ENCODE assay signal across 14 cellular contexts in the genomic region with DNA sequence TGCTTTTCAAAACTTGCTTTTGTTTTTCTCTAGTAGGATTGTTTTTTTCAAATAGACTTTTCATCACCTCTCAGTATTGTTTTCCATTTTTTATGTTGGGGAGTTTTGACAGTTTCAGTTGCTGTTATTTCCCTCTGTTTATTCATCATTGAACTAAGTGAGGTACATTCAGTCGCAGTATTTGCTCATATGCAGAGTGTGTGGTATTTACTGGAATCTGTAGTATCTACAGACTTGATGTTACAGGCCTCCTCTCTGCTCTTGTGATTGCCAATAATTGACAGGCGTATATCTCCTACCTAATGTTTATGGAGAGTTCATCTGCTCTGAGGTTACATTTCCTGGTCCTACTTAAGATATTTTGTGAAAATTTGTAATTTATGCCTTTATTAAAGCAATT. TPM values are rescaled to one million over a fixed set of nuclear protein-coding genes. Genes with fewer than 3 reads are reported as not detected.
DNase-seq lines count a peak whose midpoint lies in the region; ATAC-seq, FAIRE-seq and TF ChIP-seq lines count a peak whose summit lies in the region.
"Had no signal": no experiment of that assay in that cellular context is flagged by ENCODE, and none has a peak within 500 bp of the region (broad histone marks: within the 10 kb centered on the region; RNA-seq: fewer than 3 reads in every experiment).

No MANE protein-coding gene starts in this region.

- peak; percentile 17 for DNase-seq in activated CD4-positive, alpha-beta T cell treated with anti-CD3 and anti-CD28 coated beads for 36 hours
- DNase-seq in activated CD4-positive, alpha-beta T cell treated with anti-CD3 and anti-CD28 coated beads for 48 hours = no peak
- DNase-seq in NCI-H128 (lab: John Stamatoyannopoulos, UW; ENCODE audit: unreplicated experiment) (no peak), AG20443 (ENCODE audit: low spot score) (no peak)
- DNase-seq: 8988T; activated CD4-positive, alpha-beta T cell treated with anti-CD3 and anti-CD28 coated beads, Interleukin-2, amount 50 U/mL, for 48 hours; effector memory CD4-positive, alpha-beta T cell; Karpas-422; NCI-H2029 treated with DMSO at 0.1 percent for 48 hours had no signal

- peak overlapping the region; percentile 92 for H3K27ac Mint-ChIP-seq in activated CD4-positive, alpha-beta T cell treated with anti-CD3 and anti-CD28 coated beads for 36 hours
- H3K27ac Mint-ChIP-seq: nephron had no signal

- intact Hi-C loops in activated CD4-positive, alpha-beta T cell treated with anti-CD3 and anti-CD28 coated beads for 36 hours (cut with DNase I, micrococcal nuclease) = loop anchor here (1.0 to 10.0 kb wide), 8 partner anchors 11 to 306 kb away; a partner anchor contains a TSS

- peaks cover 89% of the 10 kb centered on the region for H3K4me1 Mint-ChIP-seq in activated CD4-positive, alpha-beta T cell treated with anti-CD3 and anti-CD28 coated beads for 36 hours
- H3K4me1 Mint-ChIP-seq: nephron had no signal

- H3K4me3 Mint-ChIP-seq in activated CD4-positive, alpha-beta T cell treated with anti-CD3 and anti-CD28 coated beads for 36 hours = no peak overlapping the region
- H3K4me3 Mint-ChIP-seq: nephron had no signal

- FAIRE-seq in islet of Langerhans (lab: Jason Lieb, UNC) = peak; percentile 56

- peak; percentile 84 for ATAC-seq in activated CD4-positive, alpha-beta T cell treated with anti-CD3 and anti-CD28 coated beads for 36 hours
- ATAC-seq in GM21447 (IDR thresholded peaks at IDR 0.05; ENCODE audit: unreplicated experiment) (peak; percentile 64), HG03442 (IDR thresholded peaks at IDR 0.05; ENCODE audit: unreplicated experiment) (peak; percentile 72), SK-N-SH treated with all-trans-retinoic acid at 6 μM for 48 hours (no peak)

- peaks cover 32% of the 10 kb centered on the region for H3K36me3 Mint-ChIP-seq in activated CD4-positive, alpha-beta T cell treated with anti-CD3 and anti-CD28 coated beads for 36 hours (ENCODE audit: low read depth)

- H3K9me3 Mint-ChIP-seq in activated CD4-positive, alpha-beta T cell treated with anti-CD3 and anti-CD28 coated beads for 36 hours (ENCODE audit: low read depth) = peaks cover 19% of the 10 kb centered on the region

- POLR2A ChIA-PET in activated CD4-positive, alpha-beta T cell treated with anti-CD3 and anti-CD28 coated beads for 36 hours (lab: Charles Lee) = interaction anchor here (1.0 kb wide), 1 partner anchor 85 kb away, joined by 4 read pairs; no protein-coding TSS in a partner anchor

- CTCF ChIA-PET in activated CD4-positive, alpha-beta T cell treated with anti-CD3 and anti-CD28 coated beads for 36 hours (lab: Charles Lee) = no interaction called here

- H3K27me3 Mint-ChIP-seq in activated CD4-positive, alpha-beta T cell treated with anti-CD3 and anti-CD28 coated beads for 36 hours = no peaks in the 10 kb centered on the region

TF ChIP-seq in SK-N-SH treated with all-trans-retinoic acid at 6 μM for 48 hours, 23 proteins besides CTCF, POLR2A, EP300 and RAD21:
- no peak for TF ChIP-seq CSDC2 (CRISPR knock-in tag; IDR thresholded peaks at IDR 0.05)
- no peak for TF ChIP-seq TCF4 (CRISPR knock-in tag; IDR thresholded peaks at IDR 0.05; ENCODE audit: borderline replicate concordance)
- TF ChIP-seq PPARA (CRISPR knock-in tag; IDR thresholded peaks at IDR 0.05; ENCODE audit: borderline replicate concordance) = no peak
- TF ChIP-seq ZFP3 (CRISPR knock-in tag; IDR thresholded peaks at IDR 0.05) = no peak
- TF ChIP-seq ARNTL (CRISPR knock-in tag; IDR thresholded peaks at IDR 0.05; ENCODE audit: borderline replicate concordance, low read depth) = no peak
- TF ChIP-seq, protein P1, sequence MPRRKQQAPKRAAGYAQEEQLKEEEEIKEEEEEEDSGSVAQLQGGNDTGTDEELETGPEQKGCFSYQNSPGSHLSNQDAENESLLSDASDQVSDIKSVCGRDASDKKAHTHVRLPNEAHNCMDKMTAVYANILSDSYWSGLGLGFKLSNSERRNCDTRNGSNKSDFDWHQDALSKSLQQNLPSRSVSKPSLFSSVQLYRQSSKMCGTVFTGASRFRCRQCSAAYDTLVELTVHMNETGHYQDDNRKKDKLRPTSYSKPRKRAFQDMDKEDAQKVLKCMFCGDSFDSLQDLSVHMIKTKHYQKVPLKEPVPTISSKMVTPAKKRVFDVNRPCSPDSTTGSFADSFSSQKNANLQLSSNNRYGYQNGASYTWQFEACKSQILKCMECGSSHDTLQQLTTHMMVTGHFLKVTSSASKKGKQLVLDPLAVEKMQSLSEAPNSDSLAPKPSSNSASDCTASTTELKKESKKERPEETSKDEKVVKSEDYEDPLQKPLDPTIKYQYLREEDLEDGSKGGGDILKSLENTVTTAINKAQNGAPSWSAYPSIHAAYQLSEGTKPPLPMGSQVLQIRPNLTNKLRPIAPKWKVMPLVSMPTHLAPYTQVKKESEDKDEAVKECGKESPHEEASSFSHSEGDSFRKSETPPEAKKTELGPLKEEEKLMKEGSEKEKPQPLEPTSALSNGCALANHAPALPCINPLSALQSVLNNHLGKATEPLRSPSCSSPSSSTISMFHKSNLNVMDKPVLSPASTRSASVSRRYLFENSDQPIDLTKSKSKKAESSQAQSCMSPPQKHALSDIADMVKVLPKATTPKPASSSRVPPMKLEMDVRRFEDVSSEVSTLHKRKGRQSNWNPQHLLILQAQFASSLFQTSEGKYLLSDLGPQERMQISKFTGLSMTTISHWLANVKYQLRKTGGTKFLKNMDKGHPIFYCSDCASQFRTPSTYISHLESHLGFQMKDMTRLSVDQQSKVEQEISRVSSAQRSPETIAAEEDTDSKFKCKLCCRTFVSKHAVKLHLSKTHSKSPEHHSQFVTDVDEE (CRISPR knock-in tag; IDR thresholded peaks at IDR 0.05) = no peak
- no peak for TF ChIP-seq ZNF8 (CRISPR knock-in tag; IDR thresholded peaks at IDR 0.05)
- TF ChIP-seq BACH2 (CRISPR knock-in tag; IDR thresholded peaks at IDR 0.05; ENCODE audit: borderline replicate concordance) = no peak
- TF ChIP-seq ZNF70 (CRISPR knock-in tag; IDR thresholded peaks at IDR 0.05) = no peak
- TF ChIP-seq, protein P2, sequence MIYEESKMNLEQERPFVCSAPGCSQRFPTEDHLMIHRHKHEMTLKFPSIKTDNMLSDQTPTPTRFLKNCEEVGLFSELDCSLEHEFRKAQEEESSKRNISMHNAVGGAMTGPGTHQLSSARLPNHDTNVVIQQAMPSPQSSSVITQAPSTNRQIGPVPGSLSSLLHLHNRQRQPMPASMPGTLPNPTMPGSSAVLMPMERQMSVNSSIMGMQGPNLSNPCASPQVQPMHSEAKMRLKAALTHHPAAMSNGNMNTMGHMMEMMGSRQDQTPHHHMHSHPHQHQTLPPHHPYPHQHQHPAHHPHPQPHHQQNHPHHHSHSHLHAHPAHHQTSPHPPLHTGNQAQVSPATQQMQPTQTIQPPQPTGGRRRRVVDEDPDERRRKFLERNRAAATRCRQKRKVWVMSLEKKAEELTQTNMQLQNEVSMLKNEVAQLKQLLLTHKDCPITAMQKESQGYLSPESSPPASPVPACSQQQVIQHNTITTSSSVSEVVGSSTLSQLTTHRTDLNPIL (CRISPR knock-in tag; IDR thresholded peaks at IDR 0.05; ENCODE audit: low read depth) = no peak
- TF ChIP-seq, protein P3, sequence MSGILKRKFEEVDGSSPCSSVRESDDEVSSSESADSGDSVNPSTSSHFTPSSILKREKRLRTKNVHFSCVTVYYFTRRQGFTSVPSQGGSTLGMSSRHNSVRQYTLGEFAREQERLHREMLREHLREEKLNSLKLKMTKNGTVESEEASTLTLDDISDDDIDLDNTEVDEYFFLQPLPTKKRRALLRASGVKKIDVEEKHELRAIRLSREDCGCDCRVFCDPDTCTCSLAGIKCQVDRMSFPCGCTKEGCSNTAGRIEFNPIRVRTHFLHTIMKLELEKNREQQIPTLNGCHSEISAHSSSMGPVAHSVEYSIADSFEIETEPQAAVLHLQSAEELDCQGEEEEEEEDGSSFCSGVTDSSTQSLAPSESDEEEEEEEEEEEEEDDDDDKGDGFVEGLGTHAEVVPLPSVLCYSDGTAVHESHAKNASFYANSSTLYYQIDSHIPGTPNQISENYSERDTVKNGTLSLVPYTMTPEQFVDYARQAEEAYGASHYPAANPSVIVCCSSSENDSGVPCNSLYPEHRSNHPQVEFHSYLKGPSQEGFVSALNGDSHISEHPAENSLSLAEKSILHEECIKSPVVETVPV (CRISPR knock-in tag; IDR thresholded peaks at IDR 0.05) = no peak
- no peak for TF ChIP-seq ISL1 (CRISPR knock-in tag; IDR thresholded peaks at IDR 0.05)
- no peak for TF ChIP-seq ZC3H10 (CRISPR knock-in tag; IDR thresholded peaks at IDR 0.05)
- no peak for TF ChIP-seq ZNF565 (CRISPR knock-in tag; conservative IDR thresholded peaks at IDR 0.05; ENCODE audit: low read depth)
- no peak for TF ChIP-seq OSR1 (CRISPR knock-in tag; IDR thresholded peaks at IDR 0.05)
TF ChIP-seq in SK-N-SH treated with all-trans-retinoic acid at 6 μM for 48 hours: peak in this region for 0.

RNA-seq across cellular contexts. Expression of a gene that starts 49.6 kb away (rescaled TPM):
- total RNA-seq in activated CD4-positive, alpha-beta T cell treated with anti-CD3 and anti-CD28 coated beads for 36 hours = 10 to 100 TPM; 22.0 to 32.5 TPM
